1 cellular context compared by ENCODE assay signal in genomic region chr7:29971566-29972314, GRCh38.
A peak's percentile ranks its signal among the peaks of the same experiment; 100 is the strongest.
TF ChIP-seq lines count a peak whose summit lies in the region.

No MANE protein-coding gene starts in this region.

TF ChIP-seq in HepG2, 621 proteins besides CTCF, POLR2A, EP300 and RAD21:
- TF ChIP-seq AKAP8 (CRISPR knock-in tag; IDR thresholded peaks at IDR 0.05) (no peak), MAFF (IDR thresholded peaks at IDR 0.05; ENCODE audit: low read depth, low read length) (peak; percentile 96), ZNF550 (CRISPR knock-in tag; IDR thresholded peaks at IDR 0.05; ENCODE audit: borderline replicate concordance) (no peak), MAFK (conservative IDR thresholded peaks at IDR 0.05 in 1 of 2, IDR thresholded peaks at IDR 0.05 in 1 of 2; ENCODE audit: low read length in 2 of 2) (peak; percentile 95 to 98)
